ENCODE assay signal across 1 cellular context in genomic region chr1:1358433-1359201, GRCh38.
TF ChIP-seq lines count a peak whose summit lies in the region.

TSS of gene MXRA8 (minus strand) at chr1:1358555. CDS start at chr1:1358504, 51 bp downstream.

TF ChIP-seq in HepG2, 621 proteins besides CTCF, POLR2A, EP300 and RAD21 (continued from another document and continues in another):
- TF ChIP-seq HOMEZ (CRISPR knock-in tag; IDR thresholded peaks at IDR 0.05; ENCODE audit: low read depth) (0 out of 2 replicates have a peak, but pooled peaks have one; percentile 10), ZNF816 (CRISPR knock-in tag; IDR thresholded peaks at IDR 0.05; ENCODE audit: borderline replicate concordance) (no peak), ZNF781 (CRISPR knock-in tag; IDR thresholded peaks at IDR 0.05; ENCODE audit: borderline replicate concordance, not compliant biosample characterization) (peak; percentile 42), ZNF549 (CRISPR knock-in tag; IDR thresholded peaks at IDR 0.05) (no peak), ZFP36 (IDR thresholded peaks at IDR 0.05; ENCODE audit: borderline replicate concordance, low read depth, low read length, partially characterized antibody) (no peak), USF2 (IDR thresholded peaks at IDR 0.05; ENCODE audit: low read depth, low read length) (peak; percentile 72), USF2 (CRISPR knock-in tag; IDR thresholded peaks at IDR 0.05; ENCODE audit: borderline replicate concordance) (peak; percentile 75; the same call in 1 of the 2 replicates), ZNF777 (CRISPR knock-in tag; IDR thresholded peaks at IDR 0.05) (peak; percentile 92), MAZ (IDR thresholded peaks at IDR 0.05; ENCODE audit: borderline replicate concordance, low read depth, low read length) (peak; percentile 83; the same call in 1 of the 2 replicates), MAZ (CRISPR knock-in tag; IDR thresholded peaks at IDR 0.05; ENCODE audit: low read depth) (peak; percentile 65), HBP1 (CRISPR knock-in tag; IDR thresholded peaks at IDR 0.05; ENCODE audit: low read depth) (0 out of 2 replicates have a peak, but pooled peaks have one; percentile 56), MEIS2 (CRISPR knock-in tag; IDR thresholded peaks at IDR 0.05) (no peak), ZNF276 (CRISPR knock-in tag; IDR thresholded peaks at IDR 0.05; ENCODE audit: low read depth) (peak; percentile 29; the same call in 1 of the 2 replicates), GLMP (CRISPR knock-in tag; IDR thresholded peaks at IDR 0.05; ENCODE audit: borderline replicate concordance) (no peak), ZNF552 (CRISPR knock-in tag; IDR thresholded peaks at IDR 0.05; ENCODE audit: borderline replicate concordance) (0 out of 2 replicates have a peak, but pooled peaks have one; percentile 58), THAP11 (CRISPR knock-in tag; IDR thresholded peaks at IDR 0.05) (peak; percentile 76), ZNF770 (CRISPR knock-in tag; IDR thresholded peaks at IDR 0.05) (peak; percentile 70), KDM1A (CRISPR knock-in tag; IDR thresholded peaks at IDR 0.05) (no peak), ATF4 (CRISPR knock-in tag; IDR thresholded peaks at IDR 0.05) (no peak), SAP130 (CRISPR knock-in tag; IDR thresholded peaks at IDR 0.05; ENCODE audit: low read depth) (peak; percentile 76), ZMYM4 (CRISPR knock-in tag; IDR thresholded peaks at IDR 0.05) (0 out of 2 replicates have a peak, but pooled peaks have one; percentile 25), RXRA (CRISPR knock-in tag; IDR thresholded peaks at IDR 0.05) (peak; percentile 45; the same call in 1 of the 2 replicates), ZNF160 (CRISPR knock-in tag; IDR thresholded peaks at IDR 0.05) (no peak), IKZF4 (CRISPR knock-in tag; IDR thresholded peaks at IDR 0.05; ENCODE audit: borderline replicate concordance, low read depth, not compliant biosample characterization) (no peak), SP5 (CRISPR knock-in tag; IDR thresholded peaks at IDR 0.05; ENCODE audit: borderline replicate concordance, low read depth) (peak; percentile 50; the same call in 1 of the 2 replicates), SMARCC2 (IDR thresholded peaks at IDR 0.05) (no peak), ZNF333 (CRISPR knock-in tag; IDR thresholded peaks at IDR 0.05; ENCODE audit: borderline replicate concordance) (peak; percentile 56; the same call in 1 of the 2 replicates), RXRB (CRISPR knock-in tag; IDR thresholded peaks at IDR 0.05; ENCODE audit: borderline replicate concordance) (peak; percentile 11; the same call in 1 of the 2 replicates), ZXDC (CRISPR knock-in tag; IDR thresholded peaks at IDR 0.05) (no peak; the same call in 1 of the 2 replicates), ZNF724P (CRISPR knock-in tag; IDR thresholded peaks at IDR 0.05; ENCODE audit: borderline replicate concordance) (0 out of 2 replicates have a peak, but pooled peaks have one; percentile 51), HNRNPL (IDR thresholded peaks at IDR 0.05; ENCODE audit: low read depth, low read length) (0 out of 2 replicates have a peak, but pooled peaks have one; percentile 31), PRMT3 (CRISPR knock-in tag; IDR thresholded peaks at IDR 0.05; ENCODE audit: borderline replicate concordance, low read depth) (no peak), ZFP91 (CRISPR knock-in tag; IDR thresholded peaks at IDR 0.05; ENCODE audit: borderline replicate concordance) (peak; percentile 66), HHEX (CRISPR knock-in tag; IDR thresholded peaks at IDR 0.05) (no peak), KLF11 (CRISPR knock-in tag; IDR thresholded peaks at IDR 0.05) (no peak), KAT8 (CRISPR knock-in tag; IDR thresholded peaks at IDR 0.05) (peak; percentile 57), DZIP1 (CRISPR knock-in tag; IDR thresholded peaks at IDR 0.05) (no peak), NAIF1 (CRISPR knock-in tag; IDR thresholded peaks at IDR 0.05; ENCODE audit: borderline replicate concordance) (no peak), POLR2G (IDR thresholded peaks at IDR 0.05; ENCODE audit: low read depth, low read length) (peak; percentile 23; the same call in 1 of the 2 replicates)
